Comparison of ENCODE assay signal across 14 cellular contexts in the genomic region with DNA sequence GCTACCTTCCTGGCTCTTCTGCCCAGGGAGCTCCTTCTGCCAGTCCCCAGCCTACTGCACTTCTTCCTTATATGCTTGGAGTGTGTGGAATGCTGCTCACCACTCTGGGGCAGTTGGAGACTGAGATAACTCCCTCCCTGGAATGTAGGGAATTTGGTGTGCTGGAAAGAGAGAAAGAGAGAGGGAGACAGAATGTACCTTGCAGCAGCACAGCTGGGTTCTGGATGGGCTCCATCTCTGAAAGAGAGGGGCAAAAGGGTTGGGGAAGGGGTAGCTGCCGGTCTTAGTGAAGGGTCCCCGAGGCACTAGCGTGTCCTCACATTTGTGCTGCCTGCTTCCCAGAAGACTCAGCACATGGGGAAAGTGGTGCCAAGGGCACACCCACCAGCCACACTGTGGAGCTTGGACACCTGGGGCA. TPM values are rescaled to one million over a fixed set of nuclear protein-coding genes. Genes with fewer than 3 reads are reported as not detected.
DNase-seq lines count a peak whose midpoint lies in the region; FAIRE-seq and TF ChIP-seq lines count a peak whose summit lies in the region.
"Had no signal": no experiment of that assay in that cellular context is flagged by ENCODE, and none has a peak within 500 bp of the region (broad histone marks: within the 10 kb centered on the region; RNA-seq: fewer than 3 reads in every experiment).

No MANE protein-coding gene starts in this region.

- H3K9me3 ChIP-seq in Caco-2: peaks cover 4% of the 10 kb centered on the region; the same call in 1 of the 2 replicates
- no peaks in the 10 kb centered on the region for H3K9me3 ChIP-seq in effector memory CD4-positive, alpha-beta T cell (ENCODE audit: control insufficient read depth, low read length)
- H3K9me3 ChIP-seq: sigmoid colon had no signal

- peak; percentile 69 to 81 for DNase-seq in Caco-2
- peak; percentile 95 for DNase-seq in NCI-H226
- DNase-seq in epithelial cell of proximal tubule (ENCODE audit: low read depth): no peak
- DNase-seq in nephron progenitor cell: no peak
- no peak for DNase-seq in GM12891 (ENCODE audit: insufficient read length, low spot score)
- no peak for DNase-seq in effector memory CD4-positive, alpha-beta T cell
- DNase-seq in Ammon's horn (ENCODE audit: low spot score): no peak
- DNase-seq in D721Med (ENCODE audit: insufficient read length, low spot score): no peak
- DNase-seq: activated CD4-positive, alpha-beta T cell treated with anti-CD3 and anti-CD28 coated beads for 36 hours; effector memory CD8-positive, alpha-beta T cell; sigmoid colon had no signal

- H3K27ac Mint-ChIP-seq in Caco-2 (ENCODE audit: unreplicated experiment) (peak overlapping the region; percentile 79), nephron progenitor cell (peak overlapping the region; percentile 58)
- H3K27ac Mint-ChIP-seq: activated CD4-positive, alpha-beta T cell treated with anti-CD3 and anti-CD28 coated beads for 36 hours; effector memory CD8-positive, alpha-beta T cell had no signal

- H3K36me3 Mint-ChIP-seq in Caco-2 (ENCODE audit: insufficient read depth, unreplicated experiment): peaks cover 4% of the 10 kb centered on the region
- H3K36me3 Mint-ChIP-seq in nephron progenitor cell (ENCODE audit: low read depth): no peaks in the 10 kb centered on the region
- H3K36me3 Mint-ChIP-seq: activated naive CD8-positive, alpha-beta T cell had no signal

- no peak overlapping the region for H3K4me3 ChIP-seq in Caco-2 (ENCODE audit: low read depth, low read length)
- no peak overlapping the region for H3K4me3 ChIP-seq in epithelial cell of proximal tubule (ENCODE audit: low read depth, low read length)
- H3K4me3 ChIP-seq in effector memory CD4-positive, alpha-beta T cell (ENCODE audit: insufficient read depth, low read depth, low read length, poor library complexity, severe bottlenecking): no peak overlapping the region
- H3K4me3 ChIP-seq: sigmoid colon had no signal

- POLR2A ChIA-PET in Caco-2 (lab: Charles Lee): interaction anchor here (0.5 to 1.4 kb wide), 5 partner anchors 12 to 58 kb away, joined by 3 to 6 read pairs (median 4); partner anchors contain the start of gene DDR1

- H3K27me3 ChIP-seq in Caco-2 (replicated peaks; ENCODE audit: control insufficient read depth, insufficient read depth, low read length): no peaks in the 10 kb centered on the region
- H3K27me3 ChIP-seq in effector memory CD4-positive, alpha-beta T cell (replicated peaks; ENCODE audit: control insufficient read depth, insufficient read depth, low read length, poor library complexity, severe bottlenecking): no peaks in the 10 kb centered on the region
- H3K27me3 ChIP-seq: sigmoid colon had no signal

- no peak for FAIRE-seq in GM12891 (lab: Jason Lieb, UNC)
- FAIRE-seq in D721Med (lab: Jason Lieb, UNC): no peak
- FAIRE-seq: islet of Langerhans, RCC 7860 had no signal

- no peaks in the 10 kb centered on the region for H3K36me3 ChIP-seq in Caco-2 (ENCODE audit: control insufficient read depth, insufficient read depth, low read length)
- H3K36me3 ChIP-seq in effector memory CD4-positive, alpha-beta T cell (ENCODE audit: control insufficient read depth, insufficient read depth, low read length): no peaks in the 10 kb centered on the region
- H3K36me3 ChIP-seq: sigmoid colon had no signal

- intact Hi-C loops in Caco-2 (cut with micrococcal nuclease; ENCODE audit: unreplicated experiment): loop anchor here (1.0 kb wide), 1 partner anchor 33 kb away; no protein-coding TSS in a partner anchor

- no peak for TF ChIP-seq POLR2A in GM12891 (IDR thresholded peaks at IDR 0.05; ENCODE audit: low read depth, low read length)

- BruUV-seq in Caco-2 (replicated peaks; lab: Mats Ljungman, UMichigan): no TSS peak

- H3K4me1 Mint-ChIP-seq in Caco-2 (ENCODE audit: low read depth, unreplicated experiment): peaks cover 36% of the 10 kb centered on the region
- peaks cover 64% of the 10 kb centered on the region for H3K4me1 Mint-ChIP-seq in nephron progenitor cell

- TF ChIP-seq CTCF in Caco-2 (IDR thresholded peaks at IDR 0.05; ENCODE audit: insufficient read depth in 1 of 2, low read depth in 1 of 2, low read length in 1 of 2, severe bottlenecking in 1 of 2, unreplicated experiment in 1 of 2) (peak in 1 of 2 experiments; percentile 28), epithelial cell of proximal tubule (conservative IDR thresholded peaks at IDR 0.05; ENCODE audit: low read depth, low read length) (peak; percentile 37), nephron progenitor cell (IDR thresholded peaks at IDR 0.05) (no peak), D721Med (IDR thresholded peaks at IDR 0.05; ENCODE audit: insufficient read depth, missing control alignments) (no peak)

- peaks cover 9% of the 10 kb centered on the region for H3K9me3 Mint-ChIP-seq in Caco-2 (ENCODE audit: unreplicated experiment)
- no peaks in the 10 kb centered on the region for H3K9me3 Mint-ChIP-seq in nephron progenitor cell
- H3K9me3 Mint-ChIP-seq: effector memory CD8-positive, alpha-beta T cell had no signal

- H3K27ac ChIP-seq in effector memory CD4-positive, alpha-beta T cell (ENCODE audit: insufficient read depth, low read length, poor library complexity, severe bottlenecking): no peak overlapping the region

- H3K4me3 Mint-ChIP-seq in Caco-2 (ENCODE audit: unreplicated experiment) (peak overlapping the region; percentile 13), nephron progenitor cell (no peak overlapping the region)
- H3K4me3 Mint-ChIP-seq: activated CD4-positive, alpha-beta T cell treated with anti-CD3 and anti-CD28 coated beads for 36 hours; effector memory CD8-positive, alpha-beta T cell had no signal

- H3K27me3 Mint-ChIP-seq in Caco-2 (ENCODE audit: insufficient read depth, unreplicated experiment) (no peaks in the 10 kb centered on the region), nephron progenitor cell (ENCODE audit: low read depth, poor library complexity) (peaks cover 12% of the 10 kb centered on the region)
- H3K27me3 Mint-ChIP-seq: activated CD4-positive, alpha-beta T cell treated with anti-CD3 and anti-CD28 coated beads for 36 hours; activated naive CD8-positive, alpha-beta T cell had no signal

- CTCF ChIA-PET in Caco-2 (lab: Charles Lee): interaction anchor here (0.6 to 2.1 kb wide), 14 partner anchors 10 to 391 kb away, joined by 3 to 28 read pairs (median 4); partner anchors contain the start of genes DDR1, GTF2H4 and VARS2

- peaks cover 49% of the 10 kb centered on the region for H3K4me1 ChIP-seq in Caco-2
- peaks cover 4% of the 10 kb centered on the region for H3K4me1 ChIP-seq in effector memory CD4-positive, alpha-beta T cell (ENCODE audit: control insufficient read depth, insufficient read depth, low read length, poor library complexity, severe bottlenecking)

TF ChIP-seq in GM12891, 5 proteins besides CTCF, POLR2A, EP300 and RAD21:
- TF ChIP-seq TAF1 (IDR thresholded peaks at IDR 0.05; ENCODE audit: low read depth, low read length) (no peak), POU2F2 (IDR thresholded peaks at IDR 0.05; ENCODE audit: low read depth, low read length) (no peak), PAX5 (IDR thresholded peaks at IDR 0.05; ENCODE audit: insufficient read depth, low read length, severe bottlenecking) (no peak), POLR2AphosphoS5 (IDR thresholded peaks at IDR 0.05; ENCODE audit: low read depth, low read length) (no peak), SPI1 (IDR thresholded peaks at IDR 0.05; ENCODE audit: low read depth, low read length) (no peak)

RNA-seq across cellular contexts. Expression of gene DDR1, which starts 40.2 kb away (rescaled TPM):
- total RNA-seq in Caco-2 (2022): 113 and 115 TPM in 2 replicates
- 72.0 and 128 TPM in 2 replicates for total RNA-seq in epithelial cell of proximal tubule
- polyA plus RNA-seq in GM12891 (2012; ENCODE audit: low read depth, missing spikeins): 13.9 TPM

Comparison
In these comparisons a context has a peak if more than half of its experiments do, and no peak if none do; other contexts are left out.
1. DNase-seq: peak in Caco-2 (2 of 2) and NCI-H226 (single experiment); none in epithelial cell of proximal tubule (single experiment), nephron progenitor cell (single experiment), GM12891 (single experiment), effector memory CD4-positive, alpha-beta T cell (0 of 3), Ammon's horn (single experiment) and D721Med (single experiment).